In genomic region chr2:63588385-63589147, GRCh38 we compare ENCODE assay signal across 1 cellular context.
TF ChIP-seq lines count a peak whose summit lies in the region.

TSS of gene MDH1 (plus strand) at chr2:63588963. CDS start at chr2:63589044, 81 bp downstream.
TSS of gene WDPCP (minus strand) at chr2:63588477. CDS start at chr2:63588271, 206 bp downstream.

TF ChIP-seq in HEK293, 187 proteins besides CTCF, POLR2A, EP300 and RAD21 (continued from another document and continues in another):
- TF ChIP-seq PRDM2 (tag by site-specific recombination; IDR thresholded peaks at IDR 0.05; ENCODE audit: borderline replicate concordance) (no peak), ZNF16 (tag by site-specific recombination; IDR thresholded peaks at IDR 0.05; ENCODE audit: low read depth) (no peak), SP2 (tag by site-specific recombination; IDR thresholded peaks at IDR 0.05) (peak; percentile 88), ZBTB7A (tag by site-specific recombination; IDR thresholded peaks at IDR 0.05; ENCODE audit: low read depth) (0 out of 2 replicates have a peak, but pooled peaks have one; percentile 58), REST (tag by site-specific recombination; IDR thresholded peaks at IDR 0.05) (no peak), ZNF785 (tag by site-specific recombination; IDR thresholded peaks at IDR 0.05) (no peak), ZNF747 (tag by site-specific recombination; IDR thresholded peaks at IDR 0.05) (no peak), ZNF280C (tag by site-specific recombination; IDR thresholded peaks at IDR 0.05) (no peak), ZNF175 (tag by site-specific recombination; IDR thresholded peaks at IDR 0.05) (no peak), ZNF174 (tag by site-specific recombination; IDR thresholded peaks at IDR 0.05) (no peak), ZNF501 (tag by site-specific recombination; IDR thresholded peaks at IDR 0.05) (peak; percentile 78; the same call in 1 of the 2 replicates), ZNF561 (tag by site-specific recombination; IDR thresholded peaks at IDR 0.05; ENCODE audit: borderline replicate concordance) (peak; percentile 84), ZNF404 (tag by site-specific recombination; IDR thresholded peaks at IDR 0.05) (no peak), ZNF221 (tag by site-specific recombination; IDR thresholded peaks at IDR 0.05; ENCODE audit: borderline replicate concordance) (no peak), ZNF596 (tag by site-specific recombination; IDR thresholded peaks at IDR 0.05) (no peak), ZFP37 (tag by site-specific recombination; IDR thresholded peaks at IDR 0.05) (no peak), ZIC2 (tag by site-specific recombination; IDR thresholded peaks at IDR 0.05) (peak; percentile 14; the same call in 1 of the 2 replicates), PBX3 (CRISPR knock-in tag; IDR thresholded peaks at IDR 0.05) (no peak; the same call in 1 of the 2 replicates), ZNF629 (tag by site-specific recombination; IDR thresholded peaks at IDR 0.05) (peak; percentile 73), ZNF302 (tag by site-specific recombination; IDR thresholded peaks at IDR 0.05; ENCODE audit: low read depth) (no peak), KLF10 (tag by site-specific recombination; IDR thresholded peaks at IDR 0.05) (no peak), TRIM28 (IDR thresholded peaks at IDR 0.05; ENCODE audit: borderline replicate concordance, low read length) (peak; percentile 75), KLF16 (tag by site-specific recombination; IDR thresholded peaks at IDR 0.05) (peak; percentile 85), ZNF639 (tag by site-specific recombination; IDR thresholded peaks at IDR 0.05) (peak; percentile 93), ZSCAN18 (tag by site-specific recombination; IDR thresholded peaks at IDR 0.05) (no peak), BCL11A (tag by site-specific recombination; IDR thresholded peaks at IDR 0.05; ENCODE audit: low read depth) (no peak), ZFP69B (tag by site-specific recombination; IDR thresholded peaks at IDR 0.05) (0 out of 2 replicates have a peak, but pooled peaks have one; percentile 16), ZNF391 (tag by site-specific recombination; IDR thresholded peaks at IDR 0.05; ENCODE audit: borderline replicate concordance, low read depth) (no peak; the same call in 1 of the 2 replicates), ZNF423 (tag by site-specific recombination; IDR thresholded peaks at IDR 0.05) (no peak), ZNF214 (tag by site-specific recombination; IDR thresholded peaks at IDR 0.05; ENCODE audit: borderline replicate concordance) (no peak), ZNF529 (tag by site-specific recombination; IDR thresholded peaks at IDR 0.05; ENCODE audit: insufficient replicate concordance) (no peak), ZBTB6 (tag by site-specific recombination; IDR thresholded peaks at IDR 0.05) (no peak), ZNF335 (tag by site-specific recombination; conservative IDR thresholded peaks at IDR 0.05) (peak; percentile 80), ZXDB (tag by site-specific recombination; IDR thresholded peaks at IDR 0.05) (peak; percentile 94), ZNF394 (tag by site-specific recombination; IDR thresholded peaks at IDR 0.05; ENCODE audit: borderline replicate concordance) (no peak; the same call in 1 of the 2 replicates), ZSCAN4 (tag by site-specific recombination; IDR thresholded peaks at IDR 0.05) (no peak; the same call in 1 of the 2 replicates), ZNF600 (tag by site-specific recombination; IDR thresholded peaks at IDR 0.05) (no peak), ZNF560 (tag by site-specific recombination; IDR thresholded peaks at IDR 0.05; ENCODE audit: borderline replicate concordance) (no peak), ZNF701 (tag by site-specific recombination; IDR thresholded peaks at IDR 0.05) (no peak), ZNF138 (tag by site-specific recombination; IDR thresholded peaks at IDR 0.05; ENCODE audit: borderline replicate concordance) (no peak), ZNF791 (tag by site-specific recombination; IDR thresholded peaks at IDR 0.05) (no peak), KLF7 (tag by site-specific recombination; IDR thresholded peaks at IDR 0.05; ENCODE audit: borderline replicate concordance) (no peak), ZBTB8A (tag by site-specific recombination; IDR thresholded peaks at IDR 0.05) (no peak; the same call in 1 of the 2 replicates), ZNF571 (tag by site-specific recombination; IDR thresholded peaks at IDR 0.05) (no peak)
